15 cellular contexts compared by ENCODE assay signal in genomic region chr3:125002834-125003368, GRCh38. TPM values are rescaled to one million over a fixed set of nuclear protein-coding genes. Genes with fewer than 3 reads are reported as not detected.
DNase-seq lines count a peak whose midpoint lies in the region; ATAC-seq and TF ChIP-seq lines count a peak whose summit lies in the region.
"Had no signal": no experiment of that assay in that cellular context is flagged by ENCODE, and none has a peak within 500 bp of the region (broad histone marks: within the 10 kb centered on the region; RNA-seq: fewer than 3 reads in every experiment).

No MANE protein-coding gene starts in this region.

- H3K4me3 ChIP-seq in Caco-2 (ENCODE audit: low read depth, low read length) = no peak overlapping the region
- no peak overlapping the region for H3K4me3 ChIP-seq in gastroesophageal sphincter
- H3K4me3 ChIP-seq: breast epithelium, skin epidermis had no signal

- CTCF ChIA-PET in CD4-positive, alpha-beta T cell (lab: Charles Lee) = interaction anchor here (1.4 kb wide), 1 partner anchor 139 kb away, joined by 3 read pairs; no protein-coding TSS in a partner anchor
- CTCF ChIA-PET in Caco-2 (lab: Charles Lee) = interaction anchor here (0.8 to 1.2 kb wide), 2 partner anchors 9 to 101 kb away, joined by 3 to 5 read pairs; no protein-coding TSS in a partner anchor

- no peaks in the 10 kb centered on the region for H3K27me3 ChIP-seq in CD4-positive, alpha-beta T cell (ENCODE audit: control insufficient read depth, insufficient read depth, low read length)
- H3K27me3 ChIP-seq in Caco-2 (replicated peaks; ENCODE audit: control insufficient read depth, insufficient read depth, low read length) (no peaks in the 10 kb centered on the region), gastroesophageal sphincter (no peaks in the 10 kb centered on the region)
- H3K27me3 ChIP-seq: breast epithelium had no signal

- H3K4me1 Mint-ChIP-seq in CD4-positive, alpha-beta T cell (ENCODE audit: low read depth) = peaks cover 34% of the 10 kb centered on the region
- H3K4me1 Mint-ChIP-seq in Caco-2 (ENCODE audit: low read depth, unreplicated experiment) (peaks cover 23% of the 10 kb centered on the region), progenitor cell of endocrine pancreas (ENCODE audit: low read depth) (peaks cover 36% of the 10 kb centered on the region)

- BruUV-seq in Caco-2 (replicated peaks; lab: Mats Ljungman, UMichigan) = no TSS peak

- no peak for TF ChIP-seq POLR2A in gastroesophageal sphincter (IDR thresholded peaks at IDR 0.05)

- no peak for TF ChIP-seq EP300 in gastroesophageal sphincter (IDR thresholded peaks at IDR 0.05)

- no peak for ATAC-seq in CD4-positive, alpha-beta T cell (ENCODE audit: poor library complexity)
- ATAC-seq in gastroesophageal sphincter = no peak

- H3K4me1 ChIP-seq in Caco-2 = peaks cover 42% of the 10 kb centered on the region
- peaks cover 4 to 68% (median 37%) of the 10 kb centered on the region in 3 donors for H3K4me1 ChIP-seq in gastroesophageal sphincter
- H3K4me1 ChIP-seq: breast epithelium had no signal

- no peaks in the 10 kb centered on the region for H3K9me3 ChIP-seq in CD4-positive, alpha-beta T cell (ENCODE audit: control insufficient read depth, low read length)
- H3K9me3 ChIP-seq in Caco-2 (no peaks in the 10 kb centered on the region), gastroesophageal sphincter (no peaks in the 10 kb centered on the region)
- H3K9me3 ChIP-seq: breast epithelium had no signal

- no peak for TF ChIP-seq CTCF in CD4-positive, alpha-beta T cell (IDR thresholded peaks at IDR 0.05)
- TF ChIP-seq CTCF in Caco-2 (IDR thresholded peaks at IDR 0.05; ENCODE audit: insufficient read depth in 1 of 2, low read depth in 1 of 2, low read length in 1 of 2, severe bottlenecking in 1 of 2, unreplicated experiment in 1 of 2) = no peak
- no peak for TF ChIP-seq CTCF in gastroesophageal sphincter (IDR thresholded peaks at IDR 0.05)
- no peak for TF ChIP-seq CTCF in progenitor cell of endocrine pancreas (IDR thresholded peaks at IDR 0.05; ENCODE audit: unreplicated experiment)

- POLR2A ChIA-PET in CD4-positive, alpha-beta T cell (lab: Charles Lee) = interaction anchor here (0.6 to 3.5 kb wide), 7 partner anchors 8 to 1473 kb away, joined by 3 to 31 read pairs (median 3); partner anchors contain the start of genes HEG1 and ZXDC
- POLR2A ChIA-PET in Caco-2 (lab: Charles Lee) = interaction anchor here (0.6 to 1.4 kb wide), 2 partner anchors 33 to 60 kb away, joined by 4 to 8 read pairs; no protein-coding TSS in a partner anchor

- DNase-seq in CD4-positive, alpha-beta T cell = no peak
- DNase-seq in Caco-2 (no peak), progenitor cell of endocrine pancreas (ENCODE audit: low spot score, unreplicated experiment) (no peak), SKM-1 treated with dmso at 0.1 percent for 144 hours (lab: John Stamatoyannopoulos, UW; ENCODE audit: unreplicated experiment) (no peak), MV-4-11 (lab: John Stamatoyannopoulos, UW) (no peak), NCI-H2081 (lab: John Stamatoyannopoulos, UW) (no peak)
- DNase-seq: activated CD8-positive, alpha-beta memory T cell treated with anti-CD3 and anti-CD28 coated beads, Interleukin-2, amount 50 U/mL, for 48 hours; GDM1; mesendoderm; NCI-H1694 treated with DMSO at 0.1 percent for 48 hours; NCI-H510A treated with DMSO at 0.1 percent for 48 hours; stimulated activated CD4-positive, alpha-beta T cell treated with anti-CD3 and anti-CD28 coated beads, Interleukin-4, amount 100 ng/mL, for 24 hours had no signal

- no peaks in the 10 kb centered on the region for H3K36me3 ChIP-seq in Caco-2 (ENCODE audit: control insufficient read depth, insufficient read depth, low read length)
- peaks cover 0 to 87% of the 10 kb centered on the region in 2 donors for H3K36me3 ChIP-seq in gastroesophageal sphincter
- H3K36me3 ChIP-seq: breast epithelium had no signal

- peak overlapping the region; percentile 94 for H3K27ac Mint-ChIP-seq in CD4-positive, alpha-beta T cell
- H3K27ac Mint-ChIP-seq in Caco-2 (ENCODE audit: unreplicated experiment) (peak overlapping the region; percentile 38), progenitor cell of endocrine pancreas (peak overlapping the region; percentile 87)

- WGBS in gastroesophageal sphincter (ENCODE audit: low coverage in 1 of 2), 2 donors = 58 to 84% methylated on average over 6 of the region's 6 CpGs

- peaks cover 93% of the 10 kb centered on the region for H3K36me3 Mint-ChIP-seq in CD4-positive, alpha-beta T cell (ENCODE audit: low read depth)
- peaks cover 95% of the 10 kb centered on the region for H3K36me3 Mint-ChIP-seq in Caco-2 (ENCODE audit: insufficient read depth, unreplicated experiment)
- no peaks in the 10 kb centered on the region for H3K36me3 Mint-ChIP-seq in progenitor cell of endocrine pancreas (ENCODE audit: insufficient read depth)

- intact Hi-C loops in CD4-positive, alpha-beta T cell (cut with DNase I, micrococcal nuclease) = loop anchor here in 1 of 2 experiments (1.0 kb wide), 1 partner anchor 49 kb away; no protein-coding TSS in a partner anchor
- intact Hi-C loops in Caco-2 (cut with micrococcal nuclease; ENCODE audit: unreplicated experiment) = loop anchor here (1.0 to 5.0 kb wide), 4 partner anchors 52 to 166 kb away; partner anchors contain the start of gene HEG1

- no peaks in the 10 kb centered on the region for H3K27me3 Mint-ChIP-seq in CD4-positive, alpha-beta T cell
- no peaks in the 10 kb centered on the region for H3K27me3 Mint-ChIP-seq in Caco-2 (ENCODE audit: insufficient read depth, unreplicated experiment)
- H3K27me3 Mint-ChIP-seq in progenitor cell of endocrine pancreas = no peaks in the 10 kb centered on the region

- no peaks in the 10 kb centered on the region for H3K9me3 Mint-ChIP-seq in CD4-positive, alpha-beta T cell
- H3K9me3 Mint-ChIP-seq in Caco-2 (ENCODE audit: unreplicated experiment) (no peaks in the 10 kb centered on the region), progenitor cell of endocrine pancreas (ENCODE audit: low read depth) (no peaks in the 10 kb centered on the region)

- peak overlapping the region; percentile 65 for H3K4me3 Mint-ChIP-seq in CD4-positive, alpha-beta T cell
- peak overlapping the region; percentile 17 for H3K4me3 Mint-ChIP-seq in Caco-2 (ENCODE audit: unreplicated experiment)
- no peak overlapping the region for H3K4me3 Mint-ChIP-seq in progenitor cell of endocrine pancreas (ENCODE audit: low read depth)

- peak overlapping the region; percentile 59 for H3K27ac ChIP-seq in CD4-positive, alpha-beta T cell (ENCODE audit: low read depth, low read length)
- peak overlapping the region in 3 of 4 donors; percentile 67 to 76 (median 68) for H3K27ac ChIP-seq in gastroesophageal sphincter
- H3K27ac ChIP-seq: breast epithelium, skin epidermis had no signal

RNA-seq across cellular contexts. Expression of gene HEG1, which starts 52.9 kb away (rescaled TPM):
- total RNA-seq in CD4-positive, alpha-beta T cell = 10 to 100 TPM; 31.2 to 32.6 TPM
- total RNA-seq in Caco-2 (2022) = 51.8 and 69.8 TPM in 2 replicates
- 10 to 100 TPM; 55.9 to 85.5 (median 78.9) TPM for total RNA-seq in gastroesophageal sphincter
- 4.1 and 7.2 TPM in 2 replicates for total RNA-seq in progenitor cell of endocrine pancreas

Comparison
In these comparisons a context has a peak if more than half of its experiments do, and no peak if none do; other contexts are left out.
1. H3K27ac Mint-ChIP-seq: peak in every context shown above with its lines; median percentile 94 in CD4-positive, alpha-beta T cell; 87 in progenitor cell of endocrine pancreas; 38 in Caco-2.